In the genomic region with DNA sequence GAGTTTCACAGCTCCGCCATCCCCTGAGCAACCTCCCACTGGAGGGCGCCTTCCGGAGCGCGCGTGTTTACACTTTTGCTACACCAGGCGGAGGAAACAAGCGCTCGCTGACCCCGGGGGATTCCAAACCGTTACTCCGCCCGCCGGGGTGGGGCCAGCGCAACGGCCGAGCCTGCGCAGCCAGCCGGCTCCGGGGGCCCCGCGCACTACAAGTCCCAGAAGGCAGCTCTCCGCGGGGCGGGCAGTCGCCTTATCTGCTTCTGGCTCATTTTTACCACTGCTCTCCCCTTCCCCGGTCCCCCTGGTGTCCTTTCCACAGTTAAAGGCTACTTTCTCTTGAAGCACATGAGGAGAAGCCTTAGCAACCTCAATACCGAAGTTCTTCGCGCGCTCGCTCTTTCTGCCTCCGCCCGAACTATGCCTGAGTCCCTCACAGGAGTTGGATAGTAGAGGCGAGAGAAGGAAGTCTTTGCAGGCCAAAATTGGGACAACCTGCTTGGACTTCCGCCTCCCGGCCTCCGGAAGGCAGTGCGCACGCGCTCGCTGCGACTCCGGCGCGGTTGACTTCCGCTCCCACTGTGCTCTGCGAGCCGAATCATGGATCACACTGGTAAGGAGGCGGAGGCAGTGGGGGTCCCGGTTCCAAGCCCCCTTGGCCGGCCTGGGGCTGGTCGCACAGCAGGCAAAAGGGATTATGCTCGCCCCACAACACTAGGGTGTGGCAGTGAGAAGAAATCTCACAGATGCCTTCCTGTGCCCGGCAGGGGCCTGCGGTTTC, we compare ENCODE assay signal across 1 cellular context.
TF ChIP-seq lines count a peak whose summit lies in the region.

A gene with protein sequence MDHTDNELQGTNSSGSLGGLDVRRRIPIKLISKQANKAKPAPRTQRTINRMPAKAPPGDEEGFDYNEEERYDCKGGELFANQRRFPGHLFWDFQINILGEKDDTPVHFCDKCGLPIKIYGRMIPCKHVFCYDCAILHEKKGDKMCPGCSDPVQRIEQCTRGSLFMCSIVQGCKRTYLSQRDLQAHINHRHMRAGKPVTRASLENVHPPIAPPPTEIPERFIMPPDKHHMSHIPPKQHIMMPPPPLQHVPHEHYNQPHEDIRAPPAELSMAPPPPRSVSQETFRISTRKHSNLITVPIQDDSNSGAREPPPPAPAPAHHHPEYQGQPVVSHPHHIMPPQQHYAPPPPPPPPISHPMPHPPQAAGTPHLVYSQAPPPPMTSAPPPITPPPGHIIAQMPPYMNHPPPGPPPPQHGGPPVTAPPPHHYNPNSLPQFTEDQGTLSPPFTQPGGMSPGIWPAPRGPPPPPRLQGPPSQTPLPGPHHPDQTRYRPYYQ (plus strand): TSS at position 576 of the 778 bp plus-strand sequence. CDS start 22 bp downstream, at position 598.

TF ChIP-seq in HepG2, 621 proteins besides CTCF, POLR2A, EP300 and RAD21 (continued from another document and continues in another):
- TF ChIP-seq ZNF292 (CRISPR knock-in tag; IDR thresholded peaks at IDR 0.05; ENCODE audit: borderline replicate concordance, low read depth) (no peak), ZNF766 (CRISPR knock-in tag; IDR thresholded peaks at IDR 0.05; ENCODE audit: borderline replicate concordance) (no peak), ERF (CRISPR knock-in tag; IDR thresholded peaks at IDR 0.05) (0 out of 2 replicates have a peak, but pooled peaks have one; percentile 27), MXI1 (IDR thresholded peaks at IDR 0.05; ENCODE audit: borderline replicate concordance, low read depth, low read length) (peak; percentile 54; the same call in 1 of the 3 replicates), MED1 (CRISPR knock-in tag; IDR thresholded peaks at IDR 0.05) (peak; percentile 63), KAT7 (CRISPR knock-in tag; IDR thresholded peaks at IDR 0.05; ENCODE audit: borderline replicate concordance) (no peak), NR3C1 (CRISPR knock-in tag; IDR thresholded peaks at IDR 0.05) (no peak), ZNF20 (CRISPR knock-in tag; IDR thresholded peaks at IDR 0.05) (no peak), GATA4 (IDR thresholded peaks at IDR 0.05; ENCODE audit: borderline replicate concordance, low read depth) (0 out of 2 replicates have a peak, but pooled peaks have one; percentile 16), ZNF780A (CRISPR knock-in tag; IDR thresholded peaks at IDR 0.05) (no peak), ZNF207 (IDR thresholded peaks at IDR 0.05; ENCODE audit: borderline replicate concordance) (no peak), EHMT2 (IDR thresholded peaks at IDR 0.05; ENCODE audit: borderline replicate concordance, low read depth, low read length) (no peak), HOXA7 (CRISPR knock-in tag; IDR thresholded peaks at IDR 0.05) (no peak), ZNF589 (CRISPR knock-in tag; conservative IDR thresholded peaks at IDR 0.05) (no peak; the same call in 1 of the 2 replicates), ZNF572 (CRISPR knock-in tag; IDR thresholded peaks at IDR 0.05) (peak; percentile 14), MATR3 (CRISPR knock-in tag; IDR thresholded peaks at IDR 0.05) (no peak), TEAD3 (CRISPR knock-in tag; optimal IDR thresholded peaks at IDR 0.05; ENCODE audit: borderline replicate concordance) (peak; percentile 20), SIN3B (IDR thresholded peaks at IDR 0.05; ENCODE audit: low read length) (no peak), EZH2 (conservative IDR thresholded peaks at IDR 0.05; ENCODE audit: low read depth, low read length) (no peak), ZNF652 (CRISPR knock-in tag; IDR thresholded peaks at IDR 0.05; ENCODE audit: borderline replicate concordance, low read depth) (no peak)
- TF ChIP-seq, protein P1, sequence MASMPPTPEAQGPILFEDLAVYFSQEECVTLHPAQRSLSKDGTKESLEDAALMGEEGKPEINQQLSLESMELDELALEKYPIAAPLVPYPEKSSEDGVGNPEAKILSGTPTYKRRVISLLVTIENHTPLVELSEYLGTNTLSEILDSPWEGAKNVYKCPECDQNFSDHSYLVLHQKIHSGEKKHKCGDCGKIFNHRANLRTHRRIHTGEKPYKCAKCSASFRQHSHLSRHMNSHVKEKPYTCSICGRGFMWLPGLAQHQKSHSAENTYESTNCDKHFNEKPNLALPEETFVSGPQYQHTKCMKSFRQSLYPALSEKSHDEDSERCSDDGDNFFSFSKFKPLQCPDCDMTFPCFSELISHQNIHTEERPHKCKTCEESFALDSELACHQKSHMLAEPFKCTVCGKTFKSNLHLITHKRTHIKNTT (CRISPR knock-in tag; IDR thresholded peaks at IDR 0.05) = no peak
- TF ChIP-seq, protein P2, sequence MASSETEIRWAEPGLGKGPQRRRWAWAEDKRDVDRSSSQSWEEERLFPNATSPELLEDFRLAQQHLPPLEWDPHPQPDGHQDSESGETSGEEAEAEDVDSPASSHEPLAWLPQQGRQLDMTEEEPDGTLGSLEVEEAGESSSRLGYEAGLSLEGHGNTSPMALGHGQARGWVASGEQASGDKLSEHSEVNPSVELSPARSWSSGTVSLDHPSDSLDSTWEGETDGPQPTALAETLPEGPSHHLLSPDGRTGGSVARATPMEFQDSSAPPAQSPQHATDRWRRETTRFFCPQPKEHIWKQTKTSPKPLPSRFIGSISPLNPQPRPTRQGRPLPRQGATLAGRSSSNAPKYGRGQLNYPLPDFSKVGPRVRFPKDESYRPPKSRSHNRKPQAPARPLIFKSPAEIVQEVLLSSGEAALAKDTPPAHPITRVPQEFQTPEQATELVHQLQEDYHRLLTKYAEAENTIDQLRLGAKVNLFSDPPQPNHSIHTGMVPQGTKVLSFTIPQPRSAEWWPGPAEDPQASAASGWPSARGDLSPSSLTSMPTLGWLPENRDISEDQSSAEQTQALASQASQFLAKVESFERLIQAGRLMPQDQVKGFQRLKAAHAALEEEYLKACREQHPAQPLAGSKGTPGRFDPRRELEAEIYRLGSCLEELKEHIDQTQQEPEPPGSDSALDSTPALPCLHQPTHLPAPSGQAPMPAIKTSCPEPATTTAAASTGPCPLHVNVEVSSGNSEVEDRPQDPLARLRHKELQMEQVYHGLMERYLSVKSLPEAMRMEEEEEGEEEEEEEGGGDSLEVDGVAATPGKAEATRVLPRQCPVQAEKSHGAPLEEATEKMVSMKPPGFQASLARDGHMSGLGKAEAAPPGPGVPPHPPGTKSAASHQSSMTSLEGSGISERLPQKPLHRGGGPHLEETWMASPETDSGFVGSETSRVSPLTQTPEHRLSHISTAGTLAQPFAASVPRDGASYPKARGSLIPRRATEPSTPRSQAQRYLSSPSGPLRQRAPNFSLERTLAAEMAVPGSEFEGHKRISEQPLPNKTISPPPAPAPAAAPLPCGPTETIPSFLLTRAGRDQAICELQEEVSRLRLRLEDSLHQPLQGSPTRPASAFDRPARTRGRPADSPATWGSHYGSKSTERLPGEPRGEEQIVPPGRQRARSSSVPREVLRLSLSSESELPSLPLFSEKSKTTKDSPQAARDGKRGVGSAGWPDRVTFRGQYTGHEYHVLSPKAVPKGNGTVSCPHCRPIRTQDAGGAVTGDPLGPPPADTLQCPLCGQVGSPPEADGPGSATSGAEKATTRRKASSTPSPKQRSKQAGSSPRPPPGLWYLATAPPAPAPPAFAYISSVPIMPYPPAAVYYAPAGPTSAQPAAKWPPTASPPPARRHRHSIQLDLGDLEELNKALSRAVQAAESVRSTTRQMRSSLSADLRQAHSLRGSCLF (CRISPR knock-in tag; IDR thresholded peaks at IDR 0.05; ENCODE audit: borderline replicate concordance) = no peak
- TF ChIP-seq, protein P3, sequence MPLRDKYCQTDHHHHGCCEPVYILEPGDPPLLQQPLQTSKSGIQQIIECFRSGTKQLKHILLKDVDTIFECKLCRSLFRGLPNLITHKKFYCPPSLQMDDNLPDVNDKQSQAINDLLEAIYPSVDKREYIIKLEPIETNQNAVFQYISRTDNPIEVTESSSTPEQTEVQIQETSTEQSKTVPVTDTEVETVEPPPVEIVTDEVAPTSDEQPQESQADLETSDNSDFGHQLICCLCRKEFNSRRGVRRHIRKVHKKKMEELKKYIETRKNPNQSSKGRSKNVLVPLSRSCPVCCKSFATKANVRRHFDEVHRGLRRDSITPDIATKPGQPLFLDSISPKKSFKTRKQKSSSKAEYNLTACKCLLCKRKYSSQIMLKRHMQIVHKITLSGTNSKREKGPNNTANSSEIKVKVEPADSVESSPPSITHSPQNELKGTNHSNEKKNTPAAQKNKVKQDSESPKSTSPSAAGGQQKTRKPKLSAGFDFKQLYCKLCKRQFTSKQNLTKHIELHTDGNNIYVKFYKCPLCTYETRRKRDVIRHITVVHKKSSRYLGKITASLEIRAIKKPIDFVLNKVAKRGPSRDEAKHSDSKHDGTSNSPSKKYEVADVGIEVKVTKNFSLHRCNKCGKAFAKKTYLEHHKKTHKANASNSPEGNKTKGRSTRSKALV (CRISPR knock-in tag; IDR thresholded peaks at IDR 0.05) = 0 out of 2 replicates have a peak, but pooled peaks have one; percentile 44
- TF ChIP-seq, protein P4, sequence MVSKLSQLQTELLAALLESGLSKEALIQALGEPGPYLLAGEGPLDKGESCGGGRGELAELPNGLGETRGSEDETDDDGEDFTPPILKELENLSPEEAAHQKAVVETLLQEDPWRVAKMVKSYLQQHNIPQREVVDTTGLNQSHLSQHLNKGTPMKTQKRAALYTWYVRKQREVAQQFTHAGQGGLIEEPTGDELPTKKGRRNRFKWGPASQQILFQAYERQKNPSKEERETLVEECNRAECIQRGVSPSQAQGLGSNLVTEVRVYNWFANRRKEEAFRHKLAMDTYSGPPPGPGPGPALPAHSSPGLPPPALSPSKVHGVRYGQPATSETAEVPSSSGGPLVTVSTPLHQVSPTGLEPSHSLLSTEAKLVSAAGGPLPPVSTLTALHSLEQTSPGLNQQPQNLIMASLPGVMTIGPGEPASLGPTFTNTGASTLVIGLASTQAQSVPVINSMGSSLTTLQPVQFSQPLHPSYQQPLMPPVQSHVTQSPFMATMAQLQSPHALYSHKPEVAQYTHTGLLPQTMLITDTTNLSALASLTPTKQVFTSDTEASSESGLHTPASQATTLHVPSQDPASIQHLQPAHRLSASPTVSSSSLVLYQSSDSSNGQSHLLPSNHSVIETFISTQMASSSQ (IDR thresholded peaks at IDR 0.05; ENCODE audit: low read depth) = no peak
- TF ChIP-seq, protein P4 (CRISPR knock-in tag; IDR thresholded peaks at IDR 0.05; ENCODE audit: borderline replicate concordance) = no peak; the same call in 1 of the 2 replicates
- TF ChIP-seq, protein P5, sequence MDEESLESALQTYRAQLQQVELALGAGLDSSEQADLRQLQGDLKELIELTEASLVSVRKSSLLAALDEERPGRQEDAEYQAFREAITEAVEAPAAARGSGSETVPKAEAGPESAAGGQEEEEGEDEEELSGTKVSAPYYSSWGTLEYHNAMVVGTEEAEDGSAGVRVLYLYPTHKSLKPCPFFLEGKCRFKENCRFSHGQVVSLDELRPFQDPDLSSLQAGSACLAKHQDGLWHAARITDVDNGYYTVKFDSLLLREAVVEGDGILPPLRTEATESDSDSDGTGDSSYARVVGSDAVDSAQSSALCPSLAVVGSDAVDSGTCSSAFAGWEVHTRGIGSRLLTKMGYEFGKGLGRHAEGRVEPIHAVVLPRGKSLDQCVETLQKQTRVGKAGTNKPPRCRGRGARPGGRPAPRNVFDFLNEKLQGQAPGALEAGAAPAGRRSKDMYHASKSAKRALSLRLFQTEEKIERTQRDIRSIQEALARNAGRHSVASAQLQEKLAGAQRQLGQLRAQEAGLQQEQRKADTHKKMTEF (CRISPR knock-in tag; IDR thresholded peaks at IDR 0.05) = peak; percentile 80
- TF ChIP-seq, protein P6, sequence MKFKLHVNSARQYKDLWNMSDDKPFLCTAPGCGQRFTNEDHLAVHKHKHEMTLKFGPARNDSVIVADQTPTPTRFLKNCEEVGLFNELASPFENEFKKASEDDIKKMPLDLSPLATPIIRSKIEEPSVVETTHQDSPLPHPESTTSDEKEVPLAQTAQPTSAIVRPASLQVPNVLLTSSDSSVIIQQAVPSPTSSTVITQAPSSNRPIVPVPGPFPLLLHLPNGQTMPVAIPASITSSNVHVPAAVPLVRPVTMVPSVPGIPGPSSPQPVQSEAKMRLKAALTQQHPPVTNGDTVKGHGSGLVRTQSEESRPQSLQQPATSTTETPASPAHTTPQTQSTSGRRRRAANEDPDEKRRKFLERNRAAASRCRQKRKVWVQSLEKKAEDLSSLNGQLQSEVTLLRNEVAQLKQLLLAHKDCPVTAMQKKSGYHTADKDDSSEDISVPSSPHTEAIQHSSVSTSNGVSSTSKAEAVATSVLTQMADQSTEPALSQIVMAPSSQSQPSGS (CRISPR knock-in tag; IDR thresholded peaks at IDR 0.05) = peak; percentile 63; the same call in 1 of the 2 replicates
- TF ChIP-seq, protein P7, sequence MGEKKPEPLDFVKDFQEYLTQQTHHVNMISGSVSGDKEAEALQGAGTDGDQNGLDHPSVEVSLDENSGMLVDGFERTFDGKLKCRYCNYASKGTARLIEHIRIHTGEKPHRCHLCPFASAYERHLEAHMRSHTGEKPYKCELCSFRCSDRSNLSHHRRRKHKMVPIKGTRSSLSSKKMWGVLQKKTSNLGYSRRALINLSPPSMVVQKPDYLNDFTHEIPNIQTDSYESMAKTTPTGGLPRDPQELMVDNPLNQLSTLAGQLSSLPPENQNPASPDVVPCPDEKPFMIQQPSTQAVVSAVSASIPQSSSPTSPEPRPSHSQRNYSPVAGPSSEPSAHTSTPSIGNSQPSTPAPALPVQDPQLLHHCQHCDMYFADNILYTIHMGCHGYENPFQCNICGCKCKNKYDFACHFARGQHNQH (CRISPR knock-in tag; IDR thresholded peaks at IDR 0.05) = peak; percentile 76
- TF ChIP-seq, protein P8, sequence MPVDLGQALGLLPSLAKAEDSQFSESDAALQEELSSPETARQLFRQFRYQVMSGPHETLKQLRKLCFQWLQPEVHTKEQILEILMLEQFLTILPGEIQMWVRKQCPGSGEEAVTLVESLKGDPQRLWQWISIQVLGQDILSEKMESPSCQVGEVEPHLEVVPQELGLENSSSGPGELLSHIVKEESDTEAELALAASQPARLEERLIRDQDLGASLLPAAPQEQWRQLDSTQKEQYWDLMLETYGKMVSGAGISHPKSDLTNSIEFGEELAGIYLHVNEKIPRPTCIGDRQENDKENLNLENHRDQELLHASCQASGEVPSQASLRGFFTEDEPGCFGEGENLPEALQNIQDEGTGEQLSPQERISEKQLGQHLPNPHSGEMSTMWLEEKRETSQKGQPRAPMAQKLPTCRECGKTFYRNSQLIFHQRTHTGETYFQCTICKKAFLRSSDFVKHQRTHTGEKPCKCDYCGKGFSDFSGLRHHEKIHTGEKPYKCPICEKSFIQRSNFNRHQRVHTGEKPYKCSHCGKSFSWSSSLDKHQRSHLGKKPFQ (CRISPR knock-in tag; IDR thresholded peaks at IDR 0.05; ENCODE audit: insufficient replicate concordance) = no peak
